18 cellular contexts compared by ENCODE assay signal in the genomic region with DNA sequence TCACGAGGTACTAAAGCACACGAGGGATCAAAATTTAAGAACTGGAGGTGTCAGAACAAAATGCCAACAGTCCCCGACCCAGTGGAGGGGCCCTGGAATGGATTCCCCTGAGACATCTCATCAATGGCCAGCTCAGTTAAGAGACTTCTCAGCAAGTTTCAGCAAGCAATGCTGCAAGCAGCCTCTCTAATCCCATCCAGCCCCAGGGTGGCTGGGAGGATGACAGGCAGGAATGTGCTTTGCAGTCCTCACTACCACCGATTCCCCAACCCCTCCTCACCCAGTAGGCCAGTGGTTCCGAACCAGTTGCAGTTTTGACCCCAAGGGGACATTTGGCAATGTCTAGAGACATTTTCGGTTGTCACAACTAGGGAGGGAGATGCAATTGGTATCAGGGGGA. TPM values are rescaled to one million over a fixed set of nuclear protein-coding genes. Genes with fewer than 3 reads are reported as not detected.
A peak's percentile ranks its signal among the peaks of the same experiment; 100 is the strongest.
DNase-seq lines count a peak whose midpoint lies in the region; ATAC-seq and TF ChIP-seq lines count a peak whose summit lies in the region.
"Had no signal": no experiment of that assay in that cellular context is flagged by ENCODE, and none has a peak within 500 bp of the region (broad histone marks: within the 10 kb centered on the region; RNA-seq: fewer than 3 reads in every experiment).

No MANE protein-coding gene starts in this region.

- TF ChIP-seq CTCF in heart left ventricle (IDR thresholded peaks at IDR 0.05), result no peak
- TF ChIP-seq CTCF in PC-9 (conservative IDR thresholded peaks at IDR 0.05), result no peak
- no peak for TF ChIP-seq CTCF in vagina (IDR thresholded peaks at IDR 0.05)

- no peak overlapping the region for H3K4me3 ChIP-seq in heart left ventricle
- H3K4me3 ChIP-seq in PC-9, result no peak overlapping the region
- H3K4me3 ChIP-seq in vagina, result no peak overlapping the region
- H3K4me3 ChIP-seq: BLaER1 had no signal

- intact Hi-C loops in heart left ventricle (cut with DNase I) (loop anchor here in 3 of 10 donors (5.0 to 10.0 kb wide), 3 partner anchors 34 to 211 kb away; no protein-coding TSS in a partner anchor), left cardiac atrium (cut with DNase I) (no loop called here), PC-9 (cut with micrococcal nuclease; ENCODE audit: unreplicated experiment) (no loop called here), vagina (cut with DNase I) (no loop called here)

- H3K9me2 ChIP-seq in PC-9 (ENCODE audit: insufficient read depth), result no peaks in the 10 kb centered on the region

- no TSS peak for BruUV-seq in PC-9 (replicated peaks; lab: Mats Ljungman, UMichigan)

- no peaks in the 10 kb centered on the region for H4K20me1 ChIP-seq in PC-9 (ENCODE audit: insufficient read depth)
- H4K20me1 ChIP-seq: BLaER1 had no signal

- POLR2A ChIA-PET in PC-9 (lab: Charles Lee; ENCODE audit: unreplicated experiment), result interaction anchor here (0.6 kb wide), 1 partner anchor 195 kb away, joined by 36 read pairs; no protein-coding TSS in a partner anchor

- no peak overlapping the region for H2AFZ ChIP-seq in PC-9

- no peak for TF ChIP-seq POLR2A in heart left ventricle (IDR thresholded peaks at IDR 0.05)
- TF ChIP-seq POLR2A in vagina (IDR thresholded peaks at IDR 0.05), result no peak

- H3K9me3 ChIP-seq in heart left ventricle (no peaks in the 10 kb centered on the region), PC-9 (ENCODE audit: insufficient read depth, low read depth) (no peaks in the 10 kb centered on the region), vagina (no peaks in the 10 kb centered on the region)
- H3K9me3 ChIP-seq: BLaER1 had no signal

- no peak overlapping the region for H3K4me2 ChIP-seq in PC-9

- ATAC-seq in heart left ventricle (no peak), left cardiac atrium (no peak)
- ATAC-seq: CD8-positive, alpha-beta T cell had no signal

- DNase-seq in heart left ventricle, result no peak
- DNase-seq in left cardiac atrium, result no peak
- no peak for DNase-seq in caudate nucleus (lab: John Stamatoyannopoulos, UW)
- peak; percentile 9 for DNase-seq in medulla oblongata (ENCODE audit: extremely low spot score)
- peak in 1 of 49 donors; percentile 18 for DNase-seq in substantia nigra (lab: John Stamatoyannopoulos, UW)
- DNase-seq in DMS153 treated with DMSO at 0.1 percent for 48 hours (lab: John Stamatoyannopoulos, UW; ENCODE audit: unreplicated experiment), result no peak
- no peak for DNase-seq in PC-9
- no peak for DNase-seq in vagina (ENCODE audit: extremely low spot score in 2 of 2)
- DNase-seq: CD8-positive, alpha-beta T cell; DMS79; HFFc6; Kasumi-1; NCI-H1105 treated with DMSO at 0.1 percent for 48 hours; NCI-H2107; NCI-H2227 treated with DMSO at 0.1 percent for 48 hours; NCI-H524 treated with DMSO at 0.1 percent for 48 hours had no signal

- H3K27ac ChIP-seq in heart left ventricle (peak overlapping the region in 10 of 12 donors; percentile 11 to 85 (median 71)), caudate nucleus (ENCODE audit: low read depth, low read length) (peak overlapping the region; percentile 88), substantia nigra (ENCODE audit: low read depth, low read length, poor library complexity, severe bottlenecking) (peak overlapping the region; percentile 98), PC-9 (no peak overlapping the region), vagina (no peak overlapping the region)
- H3K27ac ChIP-seq: BLaER1 had no signal

- peaks cover 0 to 40% (median 18%) of the 10 kb centered on the region in 9 donors for H3K36me3 ChIP-seq in heart left ventricle
- no peaks in the 10 kb centered on the region for H3K36me3 ChIP-seq in PC-9 (ENCODE audit: low read depth)
- H3K36me3 ChIP-seq in vagina, result no peaks in the 10 kb centered on the region
- H3K36me3 ChIP-seq: BLaER1 had no signal

- WGBS in heart left ventricle, 4 donors, result 52 to 63% (median 61%) methylated on average over 6 of the region's 6 CpGs

- H3K79me2 ChIP-seq in PC-9 (ENCODE audit: low read depth), result no peaks in the 10 kb centered on the region

- H3K4me1 ChIP-seq in heart left ventricle (peaks cover 6 to 80% (median 57%) of the 10 kb centered on the region in 12 donors), PC-9 (replicated peaks; ENCODE audit: insufficient read depth) (no peaks in the 10 kb centered on the region), vagina (peaks cover 43% of the 10 kb centered on the region)

- H3K27me3 ChIP-seq in heart left ventricle (no peaks in the 10 kb centered on the region), PC-9 (ENCODE audit: insufficient read depth, low read depth) (no peaks in the 10 kb centered on the region), vagina (no peaks in the 10 kb centered on the region)
- H3K27me3 ChIP-seq: BLaER1 had no signal

- H3F3A ChIP-seq in PC-9 (ENCODE audit: insufficient read depth, low read depth), result no peaks in the 10 kb centered on the region

- CTCF ChIA-PET in PC-9 (lab: Charles Lee), result interaction anchor here (0.7 kb wide), 1 partner anchor 228 kb away, joined by 3 read pairs; no protein-coding TSS in a partner anchor

RNA-seq across cellular contexts. Expression of a gene that starts 8.7 kb away (rescaled TPM):
- total RNA-seq in heart left ventricle (100 to 1,000 TPM in 1 of 9 donors, 10 to 100 TPM in 8; 54.7 to 104 (median 77.9) TPM), left cardiac atrium (10 to 100 TPM; 58.1 to 66.3 TPM), PC-9 (2021) (62.0 and 70.2 TPM in 2 replicates), vagina (44.7 TPM)
- polyA plus RNA-seq in heart left ventricle, result 10 to 100 TPM; 43.0 to 97.5 TPM
- polyA plus RNA-seq: IgD-negative memory B cell had no signal

Comparison
In these comparisons a context has a peak if more than half of its experiments do, and no peak if none do; other contexts are left out.
1. H3K27ac ChIP-seq: peak in heart left ventricle (10 of 12), caudate nucleus (single experiment) and substantia nigra (single experiment); none in PC-9 (single experiment) and vagina (single experiment).